In the genomic region with DNA sequence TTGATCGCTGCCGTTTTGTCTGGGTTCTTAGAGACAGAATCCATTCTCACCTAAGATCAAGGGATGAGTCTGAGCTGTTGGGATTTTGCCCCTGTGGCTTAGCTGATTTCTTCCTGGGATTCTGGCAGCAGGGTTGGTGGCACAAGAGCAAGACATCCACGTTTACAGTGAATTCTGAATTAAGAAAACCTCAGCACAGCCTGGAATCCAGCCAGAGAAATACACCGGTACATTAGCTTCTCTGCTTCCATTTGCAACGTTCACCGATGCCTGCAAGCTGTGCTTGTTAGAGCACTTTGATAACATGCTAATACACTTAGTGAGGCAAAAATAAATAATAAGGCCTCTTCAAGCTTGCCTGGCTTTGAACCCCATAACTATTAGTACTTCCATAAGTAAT, we compare ENCODE assay signal across 17 cellular contexts.
DNase-seq lines count a peak whose midpoint lies in the region; ATAC-seq and TF ChIP-seq lines count a peak whose summit lies in the region.
"Had no signal": no experiment of that assay in that cellular context is flagged by ENCODE, and none has a peak within 500 bp of the region (broad histone marks: within the 10 kb centered on the region; RNA-seq: fewer than 3 reads in every experiment).

No MANE protein-coding gene starts in this region.

- intact Hi-C loops in left ventricle myocardium inferior (cut with micrococcal nuclease): no loop called here

- no peak for ATAC-seq in GM21717 (IDR thresholded peaks at IDR 0.05; ENCODE audit: unreplicated experiment)
- ATAC-seq: GM12878 had no signal

- no peak overlapping the region for H3K4me3 ChIP-seq in left ventricle myocardium inferior
- H3K4me3 ChIP-seq: GM12878 had no signal

- H3K36me3 ChIP-seq in left ventricle myocardium inferior: no peaks in the 10 kb centered on the region

- H3K27me3 ChIP-seq in left ventricle myocardium inferior (ENCODE audit: low read depth): peaks cover 31% of the 10 kb centered on the region

- no peak overlapping the region for H3K27ac ChIP-seq in left ventricle myocardium inferior (replicated peaks)
- H3K27ac ChIP-seq: 22Rv1 had no signal

- H3K9me3 ChIP-seq in left ventricle myocardium inferior (replicated peaks): no peaks in the 10 kb centered on the region

- in situ Hi-C loops in G401 (cut with HindIII; ENCODE audit: low sequenced_read_pairs): no loop called here

- H3K4me1 ChIP-seq in left ventricle myocardium inferior: no peaks in the 10 kb centered on the region

- peak; percentile 35 for DNase-seq in DMS 273 (lab: John Stamatoyannopoulos, UW; ENCODE audit: unreplicated experiment)
- DNase-seq in DMS 273 treated with DMSO at 0.1 percent for 48 hours (lab: John Stamatoyannopoulos, UW): no peak
- DNase-seq in G401 (ENCODE audit: low spot score): peak; percentile 64
- DNase-seq in NCI-H2171 (lab: John Stamatoyannopoulos, UW): peak; percentile 69
- peak; percentile 14 for DNase-seq in cerebellum (ENCODE audit: low spot score)
- DNase-seq in AG20443 (ENCODE audit: low spot score): no peak
- DNase-seq in left ventricle myocardium inferior: no peak
- DNase-seq: AML-193; Calu3; CD4-positive, alpha-beta memory T cell; COR-L47; DMS79; H7; HCEC 1CT had no signal

- TF ChIP-seq CTCF in left ventricle myocardium inferior (IDR thresholded peaks at IDR 0.05; ENCODE audit: borderline replicate concordance): no peak

Comparison
In these comparisons a context has a peak if more than half of its experiments do, and no peak if none do; other contexts are left out.
1. DNase-seq: peak in DMS 273 (single experiment), G401 (single experiment), NCI-H2171 (single experiment) and cerebellum (single experiment); none in DMS 273 treated with DMSO at 0.1 percent for 48 hours (single experiment), AG20443 (single experiment) and left ventricle myocardium inferior (single experiment).